8 cellular contexts compared by ENCODE assay signal in genomic region chr5:133968057-133968993, GRCh38. TPM values are rescaled to one million over a fixed set of nuclear protein-coding genes. Genes with fewer than 3 reads are reported as not detected.
A peak's percentile ranks its signal among the peaks of the same experiment; 100 is the strongest.
DNase-seq lines count a peak whose midpoint lies in the region; ATAC-seq and TF ChIP-seq lines count a peak whose summit lies in the region.

C5orf15 (minus strand) TSS chr5:133968625; CDS start chr5:133968584, 41 bp downstream.

- H3K4me1 Mint-ChIP-seq in T-helper 2 cell treated with Interferon-gamma antibody and Interleukin-4, amounts not matched to agents 5 μg/mL and 100 μg/mL, for 36 hours (ENCODE audit: low read depth) = peaks cover 31% of the 10 kb centered on the region

- H3K36me3 ChIP-seq in ascending aorta = peaks cover 1 to 7% of the 10 kb centered on the region in 2 donors
- H3K36me3 ChIP-seq in uterus = no peaks in the 10 kb centered on the region

- H3K27me3 ChIP-seq in ascending aorta (no peaks in the 10 kb centered on the region), right cardiac atrium (ENCODE audit: control insufficient read depth, insufficient read depth) (no peaks in the 10 kb centered on the region), uterus (no peaks in the 10 kb centered on the region)

- peaks cover 31% of the 10 kb centered on the region for H3K36me3 Mint-ChIP-seq in T-helper 2 cell treated with Interferon-gamma antibody and Interleukin-4, amounts not matched to agents 5 μg/mL and 100 μg/mL, for 36 hours (ENCODE audit: low read depth)

- peak within 1 kb of the TSS; percentile 97 for H3K4me3 Mint-ChIP-seq in T-helper 2 cell treated with Interferon-gamma antibody and Interleukin-4, amounts not matched to agents 5 μg/mL and 100 μg/mL, for 36 hours

- TF ChIP-seq CTCF in ascending aorta (IDR thresholded peaks at IDR 0.05) (peak in 2 of 3 experiments; percentile 12 to 22), uterus (IDR thresholded peaks at IDR 0.05) (peak in 2 of 4 experiments; percentile 9 to 42)

- TF ChIP-seq POLR2A in uterus (IDR thresholded peaks at IDR 0.05) = peak; percentile 72 to 79

- H3K4me3 ChIP-seq in ascending aorta (peak within 1 kb of the TSS; percentile 69 to 77), right cardiac atrium (ENCODE audit: low read length) (peak within 1 kb of the TSS; percentile 67), uterus (peak within 1 kb of the TSS; percentile 73 to 91)

- ATAC-seq in GM18502 (IDR thresholded peaks at IDR 0.05; ENCODE audit: poor library complexity, unreplicated experiment) (peak; percentile 97), HG02970 (IDR thresholded peaks at IDR 0.05; ENCODE audit: low FRiP score, unreplicated experiment) (peak; percentile 93), right cardiac atrium (peak; percentile 99)

- DNase-seq in NCI-H1930 (lab: John Stamatoyannopoulos, UW) (peak; percentile 82 to 86), ascending aorta (ENCODE audit: low spot score in 2 of 2) (peak; percentile 91 to 98), right cardiac atrium (peak; percentile 98 to 99 (median 98)), pulmonary artery endothelial cell (ENCODE audit: low read depth, low spot score) (peak; percentile 89), uterus (peak; percentile 93 to 95)
- DNase-seq in T-helper 2 cell treated with Interferon-gamma antibody and Interleukin-4, amounts not matched to agents 5 μg/mL and 100 μg/mL, for 36 hours (ENCODE audit: low spot score) = peak; percentile 94

- WGBS in right cardiac atrium = under 1% methylated on average over 54 of the region's 54 CpGs

- peaks cover 0 to 1% of the 10 kb centered on the region in 2 donors for H3K4me1 ChIP-seq in ascending aorta
- peaks cover 3% of the 10 kb centered on the region for H3K4me1 ChIP-seq in right cardiac atrium (ENCODE audit: control insufficient read depth, insufficient read depth, low read length)
- H3K4me1 ChIP-seq in uterus = no peaks in the 10 kb centered on the region

- H3K27me3 Mint-ChIP-seq in T-helper 2 cell treated with Interferon-gamma antibody and Interleukin-4, amounts not matched to agents 5 μg/mL and 100 μg/mL, for 36 hours (ENCODE audit: low read depth) = no peaks in the 10 kb centered on the region

- peaks cover 4% of the 10 kb centered on the region for H3K9me3 Mint-ChIP-seq in T-helper 2 cell treated with Interferon-gamma antibody and Interleukin-4, amounts not matched to agents 5 μg/mL and 100 μg/mL, for 36 hours

- intact Hi-C loops in ascending aorta (cut with DNase I) (loop anchor here (1.0 to 2.0 kb wide), 3 partner anchors 15 to 38 kb away; no protein-coding TSS in a partner anchor), right cardiac atrium (cut with DNase I) (no loop called here), uterus (cut with DNase I; ENCODE audit: low total_unique reads) (no loop called here)

- peak within 1 kb of the TSS; percentile 93 for H3K27ac ChIP-seq in ascending aorta
- peak within 1 kb of the TSS; percentile 84 for H3K27ac ChIP-seq in right cardiac atrium (ENCODE audit: low read length)
- peak within 1 kb of the TSS; percentile 80 to 97 for H3K27ac ChIP-seq in uterus

- H3K9me3 ChIP-seq in ascending aorta (no peaks in the 10 kb centered on the region), right cardiac atrium (ENCODE audit: control insufficient read depth, low read length) (no peaks in the 10 kb centered on the region), uterus (no peaks in the 10 kb centered on the region)

- H3K27ac Mint-ChIP-seq in T-helper 2 cell treated with Interferon-gamma antibody and Interleukin-4, amounts not matched to agents 5 μg/mL and 100 μg/mL, for 36 hours = peak within 1 kb of the TSS; percentile 93

RNA-seq across cellular contexts. Expression of gene C5orf15, which starts in this region (rescaled TPM):
- 177 TPM for total RNA-seq in ascending aorta
- total RNA-seq in right cardiac atrium = 10 to 100 TPM; 25.8 to 32.0 (median 28.7) TPM
- 29.6 TPM for polyA plus RNA-seq in right cardiac atrium
- total RNA-seq in pulmonary artery endothelial cell = 27.2 and 36.3 TPM in 2 replicates
- total RNA-seq in uterus = 10 to 100 TPM; 10.5 to 98.9 (median 27.5) TPM

Comparison
In these comparisons a context has a peak if more than half of its experiments do, and no peak if none do; other contexts are left out.
1. Peak in every context shown above with its lines: DNase-seq, ATAC-seq, H3K4me3 ChIP-seq and H3K27ac ChIP-seq.